ENCODE assay signal across 12 cellular contexts in genomic region chr18:64379662-64380061, GRCh38.
A peak's percentile ranks its signal among the peaks of the same experiment; 100 is the strongest.
DNase-seq lines count a peak whose midpoint lies in the region; ATAC-seq lines count a peak whose summit lies in the region.
"Had no signal": no experiment of that assay in that cellular context is flagged by ENCODE, and none has a peak within 500 bp of the region (broad histone marks: within the 10 kb centered on the region; RNA-seq: fewer than 3 reads in every experiment).

No MANE protein-coding gene starts in this region.

- intact Hi-C loops in left cardiac atrium (cut with DNase I) = no loop called here

- peak; percentile 18 for ATAC-seq in GM18858 (IDR thresholded peaks at IDR 0.05; ENCODE audit: unreplicated experiment)
- ATAC-seq in GM21367 (IDR thresholded peaks at IDR 0.05; ENCODE audit: unreplicated experiment) = peak; percentile 18
- ATAC-seq in HG02852 (IDR thresholded peaks at IDR 0.05; ENCODE audit: unreplicated experiment) = peak; percentile 23
- ATAC-seq in HG03520 (IDR thresholded peaks at IDR 0.05; ENCODE audit: unreplicated experiment) = peak; percentile 26
- no peak for ATAC-seq in left cardiac atrium
- ATAC-seq: activated CD8-positive, alpha-beta T cell treated with anti-CD3 and anti-CD28 coated beads for 36 hours had no signal

- DNase-seq in left cardiac atrium = no peak
- no peak for DNase-seq in NCI-H748 (lab: John Stamatoyannopoulos, UW; ENCODE audit: unreplicated experiment)
- DNase-seq in HUDEP-2 (lab: John Stamatoyannopoulos, UW; ENCODE audit: unreplicated experiment in 76 of 76) = no peak
- DNase-seq in glomerular visceral epithelial cell (ENCODE audit: extremely low spot score) = no peak
- DNase-seq: activated CD8-positive, alpha-beta T cell treated with anti-CD3 and anti-CD28 coated beads for 36 hours; aorta; NCI-H2029 treated with DMSO at 0.1 percent for 48 hours; NCI-H524 had no signal

Comparison
In these comparisons a context has a peak if more than half of its experiments do, and no peak if none do; other contexts are left out.
1. ATAC-seq: peak in GM18858 (single experiment), GM21367 (single experiment), HG02852 (single experiment) and HG03520 (single experiment); none in left cardiac atrium (0 of 2).